ENCODE assay signal across 38 cellular contexts in genomic region chr16:1177750-1178149, GRCh38. TPM values are rescaled to one million over a fixed set of nuclear protein-coding genes. Genes with fewer than 3 reads are reported as not detected.
"Had no signal": no experiment of that assay in that cellular context is flagged by ENCODE, and none has a peak within 500 bp of the region (broad histone marks: within the 10 kb centered on the region; RNA-seq: fewer than 3 reads in every experiment).

No MANE protein-coding gene starts in this region.

- H3K9me3 Mint-ChIP-seq: activated CD4-positive, alpha-beta memory T cell treated with anti-CD3 and anti-CD28 coated beads, Interleukin-2, amount 10 ng/mL, durations not matched to agents 7 days and 5 days; activated naive CD4-positive, alpha-beta T cell treated with anti-CD3 and anti-CD28 coated beads, Interleukin-2, amount 10 ng/mL, durations not matched to agents 7 days and 5 days; activated naive CD8-positive, alpha-beta T cell treated with anti-CD3 and anti-CD28 coated beads, Interleukin-2, amount 50 U/mL, for 24 hours; brain had no signal

- DNase-seq: activated CD4-positive, alpha-beta memory T cell treated with anti-CD3 and anti-CD28 coated beads, Interleukin-2, amount 10 ng/mL, durations not matched to agents 7 days and 5 days; activated CD4-positive, alpha-beta T cell treated with anti-CD3 and anti-CD28 coated beads for 1 hour; activated CD4-positive, alpha-beta T cell treated with anti-CD3 and anti-CD28 coated beads for 48 hours; activated CD4-positive, CD25-positive, alpha-beta regulatory T cell; activated CD8-positive, alpha-beta memory T cell treated with anti-CD3 and anti-CD28 coated beads for 24 hours; activated CD8-positive, alpha-beta memory T cell treated with anti-CD3 and anti-CD28 coated beads, Interleukin-2, amount 10 ng/mL, durations not matched to agents 7 days and 5 days; activated CD8-positive, alpha-beta memory T cell treated with anti-CD3 and anti-CD28 coated beads, Interleukin-2, amount 50 U/mL, for 48 hours; activated effector memory CD4-positive, alpha-beta T cell treated with Interleukin-2 at 50 U/mL for 16 hours; activated naive CD4-positive, alpha-beta T cell treated with anti-CD3 and anti-CD28 coated beads, Interleukin-2, amount 10 ng/mL, durations not matched to agents 7 days and 5 days; activated naive CD8-positive, alpha-beta T cell treated with anti-CD3 and anti-CD28 coated beads, Interleukin-2, amount 50 U/mL, for 24 hours; activated T-cell treated with anti-CD3 and anti-CD28 coated beads, Interleukin-2, amount 50 U/mL, for 48 hours; anterior cingulate cortex; caudate nucleus; MM.1S; MV-4-11; NCI-H1092; NCI-H1436 treated with DMSO at 0.1 percent for 48 hours; NCI-H1694 treated with DMSO at 0.1 percent for 48 hours; NCI-H2029 treated with DMSO at 0.1 percent for 48 hours; NCI-H2107; NCI-H2171; NCI-H510A; NCI-H526; NCI-H748 treated with DMSO at 0.1 percent for 48 hours; NK-92 treated with Interleukin-12 subunit alpha and Interleukin-12 subunit beta, amount 100 ng/mL, for 24 hours; PC-9; Right ventricle myocardium superior; SW 1271; T-helper 1 cell; T-helper 2 cell; T-helper 9 cell had no signal

- H3K4me3 Mint-ChIP-seq: activated CD4-positive, alpha-beta memory T cell treated with anti-CD3 and anti-CD28 coated beads, Interleukin-2, amount 10 ng/mL, durations not matched to agents 7 days and 5 days; activated CD8-positive, alpha-beta memory T cell treated with anti-CD3 and anti-CD28 coated beads, Interleukin-2, amount 10 ng/mL, durations not matched to agents 7 days and 5 days; activated naive CD4-positive, alpha-beta T cell treated with anti-CD3 and anti-CD28 coated beads, Interleukin-2, amount 10 ng/mL, durations not matched to agents 7 days and 5 days; activated naive CD8-positive, alpha-beta T cell; activated naive CD8-positive, alpha-beta T cell treated with anti-CD3 and anti-CD28 coated beads, Interleukin-2, amount 50 U/mL, for 24 hours; brain had no signal

- H3K27ac Mint-ChIP-seq: activated CD4-positive, alpha-beta memory T cell treated with anti-CD3 and anti-CD28 coated beads, Interleukin-2, amount 10 ng/mL, durations not matched to agents 7 days and 5 days; activated CD8-positive, alpha-beta memory T cell treated with anti-CD3 and anti-CD28 coated beads, Interleukin-2, amount 10 ng/mL, durations not matched to agents 7 days and 5 days; activated naive CD4-positive, alpha-beta T cell treated with anti-CD3 and anti-CD28 coated beads, Interleukin-2, amount 10 ng/mL, durations not matched to agents 7 days and 5 days; activated naive CD8-positive, alpha-beta T cell; activated naive CD8-positive, alpha-beta T cell treated with anti-CD3 and anti-CD28 coated beads, Interleukin-2, amount 50 U/mL, for 24 hours had no signal

- H3K4me3 ChIP-seq: PC-9 had no signal

- H3K4me1 Mint-ChIP-seq: activated CD4-positive, alpha-beta memory T cell treated with anti-CD3 and anti-CD28 coated beads, Interleukin-2, amount 10 ng/mL, durations not matched to agents 7 days and 5 days; activated CD8-positive, alpha-beta memory T cell treated with anti-CD3 and anti-CD28 coated beads, Interleukin-2, amount 10 ng/mL, durations not matched to agents 7 days and 5 days; activated naive CD4-positive, alpha-beta T cell treated with anti-CD3 and anti-CD28 coated beads, Interleukin-2, amount 10 ng/mL, durations not matched to agents 7 days and 5 days; activated naive CD8-positive, alpha-beta T cell treated with anti-CD3 and anti-CD28 coated beads, Interleukin-2, amount 50 U/mL, for 24 hours had no signal

- H3K9ac ChIP-seq: KMS-11 had no signal

- H3K27me3 Mint-ChIP-seq: activated CD4-positive, alpha-beta memory T cell treated with anti-CD3 and anti-CD28 coated beads, Interleukin-2, amount 10 ng/mL, durations not matched to agents 7 days and 5 days; activated CD8-positive, alpha-beta memory T cell treated with anti-CD3 and anti-CD28 coated beads, Interleukin-2, amount 10 ng/mL, durations not matched to agents 7 days and 5 days; activated naive CD4-positive, alpha-beta T cell treated with anti-CD3 and anti-CD28 coated beads, Interleukin-2, amount 10 ng/mL, durations not matched to agents 7 days and 5 days; activated naive CD8-positive, alpha-beta T cell; brain had no signal

- ATAC-seq: activated CD8-positive, alpha-beta memory T cell treated with anti-CD3 and anti-CD28 coated beads, Interleukin-2, amount 10 ng/mL, durations not matched to agents 7 days and 5 days; activated naive CD8-positive, alpha-beta T cell treated with anti-CD3 and anti-CD28 coated beads, Interleukin-2, amount 50 U/mL, for 24 hours had no signal

- H3K36me3 Mint-ChIP-seq: activated CD8-positive, alpha-beta memory T cell treated with anti-CD3 and anti-CD28 coated beads, Interleukin-2, amount 10 ng/mL, durations not matched to agents 7 days and 5 days; activated naive CD4-positive, alpha-beta T cell treated with anti-CD3 and anti-CD28 coated beads, Interleukin-2, amount 10 ng/mL, durations not matched to agents 7 days and 5 days; activated naive CD8-positive, alpha-beta T cell; brain had no signal

- H3K27ac ChIP-seq: KMS-11, PC-9, VCaP had no signal

RNA-seq across cellular contexts. Expression of gene CACNA1H, which starts 24.8 kb away (rescaled TPM):
- total RNA-seq: bronchial epithelial cell, LHCN-M2, OCI-LY7, PC-9 had no signal

RNA-seq across cellular contexts. Expression of gene TPSG1, which starts 47.3 kb away (rescaled TPM):
- total RNA-seq: activated CD4-positive, alpha-beta memory T cell treated with anti-CD3 and anti-CD28 coated beads, Interleukin-2, amount 10 ng/mL, durations not matched to agents 7 days and 5 days; activated CD8-positive, alpha-beta memory T cell treated with anti-CD3 and anti-CD28 coated beads, Interleukin-2, amount 10 ng/mL, durations not matched to agents 7 days and 5 days; bronchial epithelial cell; LHCN-M2; OCI-LY7; PC-9 had no signal

RNA-seq across cellular contexts. Expression of gene TPSB2, which starts 52.2 kb away (rescaled TPM):
- total RNA-seq: activated CD4-positive, alpha-beta memory T cell treated with anti-CD3 and anti-CD28 coated beads, Interleukin-2, amount 10 ng/mL, durations not matched to agents 7 days and 5 days; activated CD8-positive, alpha-beta memory T cell treated with anti-CD3 and anti-CD28 coated beads, Interleukin-2, amount 10 ng/mL, durations not matched to agents 7 days and 5 days; bronchial epithelial cell; LHCN-M2; OCI-LY7; PC-9 had no signal
